In the genomic region with DNA sequence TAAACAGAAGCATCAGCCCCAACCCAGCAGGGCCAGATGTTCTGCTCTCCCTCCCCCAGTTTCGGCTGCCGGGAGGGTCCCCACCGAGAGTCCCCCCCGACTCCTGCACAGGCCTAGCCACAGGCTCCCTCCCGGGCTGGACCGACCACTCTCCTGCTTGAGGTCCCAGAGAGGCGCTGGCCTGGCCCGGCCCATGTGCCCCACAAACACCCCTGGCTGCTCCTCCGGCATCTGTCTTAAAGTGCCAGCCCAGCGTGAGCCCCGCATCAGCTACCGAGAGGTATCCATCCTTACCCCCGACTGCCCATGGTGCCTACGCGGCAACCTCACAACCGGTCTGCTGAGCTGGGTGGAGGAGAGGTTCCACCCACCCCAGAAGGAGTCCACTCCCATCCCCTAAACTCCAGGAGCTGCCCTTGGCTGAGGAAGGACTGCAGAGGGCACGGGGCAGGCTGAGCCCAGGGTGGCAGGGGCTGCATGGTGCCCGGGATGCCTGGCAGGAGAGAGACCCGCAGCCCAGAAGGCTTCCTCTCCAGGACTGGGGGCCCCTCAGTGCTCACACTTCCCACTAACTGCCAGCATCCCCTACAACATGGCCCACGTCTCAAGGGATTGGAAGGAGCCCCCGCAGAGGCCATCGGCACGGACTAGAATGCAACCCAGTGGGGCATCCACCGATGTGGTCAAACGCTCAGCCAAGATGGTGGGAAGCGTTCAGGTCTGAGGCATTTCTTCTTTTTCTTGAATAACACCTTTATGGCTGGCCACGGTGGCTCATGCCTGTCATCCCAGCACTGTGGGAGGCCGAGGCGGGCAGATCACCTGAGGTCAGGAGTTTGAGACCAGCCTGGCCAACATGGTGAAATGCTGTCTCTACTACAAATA, we compare ENCODE assay signal across 16 cellular contexts. TPM values are rescaled to one million over a fixed set of nuclear protein-coding genes. Genes with fewer than 3 reads are reported as not detected.
DNase-seq lines count a peak whose midpoint lies in the region; ATAC-seq and TF ChIP-seq lines count a peak whose summit lies in the region.
"Had no signal": no experiment of that assay in that cellular context is flagged by ENCODE, and none has a peak within 500 bp of the region (broad histone marks: within the 10 kb centered on the region; RNA-seq: fewer than 3 reads in every experiment).

No MANE protein-coding gene starts in this region.

- no peaks in the 10 kb centered on the region for H3K9me3 Mint-ChIP-seq in GM23338
- H3K9me3 Mint-ChIP-seq: activated naive CD4-positive, alpha-beta T cell treated with anti-CD3 and anti-CD28 coated beads, Interleukin-2, amount 10 ng/mL, durations not matched to agents 7 days and 5 days had no signal

- DNase-seq in GM23338 (ENCODE audit: low spot score) (no peak), NCI-H1105 treated with DMSO at 0.1 percent for 48 hours (lab: John Stamatoyannopoulos, UW) (no peak)
- DNase-seq: activated CD4-positive, alpha-beta T cell treated with anti-CD3 and anti-CD28 coated beads for 4 hours; activated naive CD4-positive, alpha-beta T cell treated with anti-CD3 and anti-CD28 coated beads, Interleukin-2, amount 10 ng/mL, durations not matched to agents 7 days and 5 days; AML-193; effector CD8-positive, alpha-beta T cell; NCI-H1417; substantia nigra; T1000 had no signal

- H3K9me2 ChIP-seq in GM23338 (ENCODE audit: insufficient read depth), result no peaks in the 10 kb centered on the region

- H3K27ac ChIP-seq in GM23338 (ENCODE audit: low read depth) (no peak overlapping the region), esophagus (ENCODE audit: low read depth in 2 of 2, low read length in 1 of 2) (peak overlapping the region; percentile 38 to 46), mesodermal cell (ENCODE audit: low read depth, low read length, severe bottlenecking) (peak overlapping the region; percentile 49), temporal lobe (ENCODE audit: low read depth, low read length) (peak overlapping the region; percentile 44)

- H3K4me2 ChIP-seq in GM23338, result no peak overlapping the region

- TF ChIP-seq CTCF in GM23338 (conservative IDR thresholded peaks at IDR 0.05; ENCODE audit: low read depth in 2 of 2), result no peak

- H2AFZ ChIP-seq in GM23338, result peak overlapping the region; percentile 38; the same call in 1 of the 2 replicates

- H3K36me3 Mint-ChIP-seq in GM23338 (ENCODE audit: low read depth), result no peaks in the 10 kb centered on the region
- H3K36me3 Mint-ChIP-seq: activated naive CD4-positive, alpha-beta T cell treated with anti-CD3 and anti-CD28 coated beads, Interleukin-2, amount 10 ng/mL, durations not matched to agents 7 days and 5 days; brain had no signal

- H3K27me3 Mint-ChIP-seq in GM23338 (ENCODE audit: insufficient read depth, low read depth, poor library complexity), result peaks cover 2% of the 10 kb centered on the region

- H3K27ac Mint-ChIP-seq in GM23338, result no peak overlapping the region
- H3K27ac Mint-ChIP-seq: activated naive CD4-positive, alpha-beta T cell treated with anti-CD3 and anti-CD28 coated beads, Interleukin-2, amount 10 ng/mL, durations not matched to agents 7 days and 5 days had no signal

- H3K27me3 ChIP-seq in GM23338 (ENCODE audit: insufficient read depth) (no peaks in the 10 kb centered on the region), esophagus (ENCODE audit: control insufficient read depth in 1 of 2, insufficient read depth in 2 of 2, low read length in 2 of 2) (peaks cover 0 to 4% of the 10 kb centered on the region in 2 donors)

- no peaks in the 10 kb centered on the region; the same call in 1 of the 2 replicates for H3K4me1 ChIP-seq in GM23338 (ENCODE audit: insufficient read depth)
- H3K4me1 ChIP-seq in esophagus (ENCODE audit: control insufficient read depth in 2 of 2, insufficient read depth in 2 of 2, low read length in 1 of 2), result peaks cover 0 to 9% of the 10 kb centered on the region in 2 donors
- H3K4me1 ChIP-seq in mesodermal cell (ENCODE audit: control insufficient read depth, insufficient read depth, low read length, poor library complexity, severe bottlenecking), result peaks cover 20% of the 10 kb centered on the region

- H3K4me3 ChIP-seq in GM23338 (no peak overlapping the region), esophagus (ENCODE audit: low read depth in 1 of 2, low read length in 2 of 2) (no peak overlapping the region), mesodermal cell (ENCODE audit: extremely low read depth, insufficient read depth, low read length, poor library complexity, severe bottlenecking) (no peak overlapping the region)

- H3K36me3 ChIP-seq in GM23338 (ENCODE audit: insufficient read depth), result no peaks in the 10 kb centered on the region
- no peaks in the 10 kb centered on the region for H3K36me3 ChIP-seq in esophagus (ENCODE audit: control insufficient read depth in 2 of 2, insufficient read depth in 2 of 2, low read length in 1 of 2)
- no peaks in the 10 kb centered on the region for H3K36me3 ChIP-seq in mesodermal cell (ENCODE audit: control insufficient read depth, insufficient read depth, low read length)

- WGBS in esophagus, 2 donors, result 70 to 72% methylated on average over 27 to 29 of the region's 29 CpGs
- 87 to 89% methylated on average over 22 to 25 of the region's 29 CpGs for WGBS in mesodermal cell (ENCODE audit: insufficient coverage in 2 of 2), 2 experiments

- H4K20me1 ChIP-seq in GM23338 (replicated peaks; ENCODE audit: insufficient read depth), result no peaks in the 10 kb centered on the region

- H3F3A ChIP-seq in GM23338 (replicated peaks; ENCODE audit: low read depth), result no peaks in the 10 kb centered on the region; the same call in 1 of the 2 replicates

- H3K79me2 ChIP-seq in GM23338 (replicated peaks; ENCODE audit: insufficient read depth), result no peaks in the 10 kb centered on the region

- no peak overlapping the region for H3K4me3 Mint-ChIP-seq in GM23338
- H3K4me3 Mint-ChIP-seq: activated naive CD4-positive, alpha-beta T cell treated with anti-CD3 and anti-CD28 coated beads, Interleukin-2, amount 10 ng/mL, durations not matched to agents 7 days and 5 days; brain had no signal

- no peaks in the 10 kb centered on the region for H3K9me3 ChIP-seq in esophagus (ENCODE audit: control insufficient read depth in 2 of 2, insufficient read depth in 1 of 2, low read depth in 1 of 2, low read length in 1 of 2)
- no peaks in the 10 kb centered on the region for H3K9me3 ChIP-seq in mesodermal cell (ENCODE audit: control insufficient read depth, low read length)

- peaks cover 4% of the 10 kb centered on the region; the same call in 1 of the 3 replicates for H3K4me1 Mint-ChIP-seq in GM23338

- ATAC-seq in GM23338 (no peak), GM21529 (IDR thresholded peaks at IDR 0.05; ENCODE audit: unreplicated experiment) (no peak), HG02763 (IDR thresholded peaks at IDR 0.05; ENCODE audit: unreplicated experiment) (no peak), GM21526 (IDR thresholded peaks at IDR 0.05; ENCODE audit: low FRiP score, unreplicated experiment) (no peak)

TF ChIP-seq in GM23338, 12 proteins besides CTCF, POLR2A, EP300 and RAD21:
- TF ChIP-seq POLR2AphosphoS5 (IDR thresholded peaks at IDR 0.05; ENCODE audit: low read depth) (no peak), JUNB (IDR thresholded peaks at IDR 0.05; ENCODE audit: unreplicated experiment) (no peak), CREB1 (CRISPR knock-in tag; IDR thresholded peaks at IDR 0.05; ENCODE audit: low read depth) (no peak), EZH2 (IDR thresholded peaks at IDR 0.05; ENCODE audit: low read depth, unreplicated experiment) (no peak)
- TF ChIP-seq, protein P1, sequence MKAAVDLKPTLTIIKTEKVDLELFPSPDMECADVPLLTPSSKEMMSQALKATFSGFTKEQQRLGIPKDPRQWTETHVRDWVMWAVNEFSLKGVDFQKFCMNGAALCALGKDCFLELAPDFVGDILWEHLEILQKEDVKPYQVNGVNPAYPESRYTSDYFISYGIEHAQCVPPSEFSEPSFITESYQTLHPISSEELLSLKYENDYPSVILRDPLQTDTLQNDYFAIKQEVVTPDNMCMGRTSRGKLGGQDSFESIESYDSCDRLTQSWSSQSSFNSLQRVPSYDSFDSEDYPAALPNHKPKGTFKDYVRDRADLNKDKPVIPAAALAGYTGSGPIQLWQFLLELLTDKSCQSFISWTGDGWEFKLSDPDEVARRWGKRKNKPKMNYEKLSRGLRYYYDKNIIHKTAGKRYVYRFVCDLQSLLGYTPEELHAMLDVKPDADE (IDR thresholded peaks at IDR 0.05), result no peak
TF ChIP-seq in GM23338: peak in this region for 0.

RNA-seq across cellular contexts. Expression of a gene that starts 15.6 kb away (rescaled TPM):
- total RNA-seq in GM23338 (2014; rRNA removed; shearing (Covaris generic)), result 56.1 and 60.8 TPM in 2 replicates
- polyA plus RNA-seq in GM23338 (2016; fragmentation: Nextera tagmentation; extraction: Ambion mirVana) (38.2 and 44.4 TPM in 2 replicates), esophagus (10 to 100 TPM; 34.5 to 43.2 TPM)
- polyA plus RNA-seq in mesodermal cell (2013, experiment 1 of 2), result 188 TPM
- polyA plus RNA-seq in mesodermal cell (2013, experiment 2 of 2), result 118 TPM
- total RNA-seq in temporal lobe, result 11.6 TPM

RNA-seq across cellular contexts. Expression of a gene that starts 40.2 kb away (rescaled TPM):
- 33.3 and 44.7 TPM in 2 replicates for total RNA-seq in GM23338 (2014; rRNA removed; shearing (Covaris generic))
- polyA plus RNA-seq in GM23338 (2016; fragmentation: Nextera tagmentation; extraction: Ambion mirVana) (31.8 and 34.4 TPM in 2 replicates), esophagus (100 to 1,000 TPM in 1 of 2 donors, 10 to 100 TPM in 1; 90.7 to 100 TPM)
- 30.0 TPM for polyA plus RNA-seq in mesodermal cell (2013, experiment 1 of 2)
- polyA plus RNA-seq in mesodermal cell (2013, experiment 2 of 2), result 23.8 TPM
- 0.98 TPM for total RNA-seq in temporal lobe

Comparison
In these comparisons a context has a peak if more than half of its experiments do, and no peak if none do; other contexts are left out.
1. RNA of a gene that starts 40.2 kb away (total RNA-seq): 33.3 to 44.7 TPM in GM23338; 0.98 TPM in temporal lobe (single experiment); every median in the first group is over 10 times any median in the second.